24 cellular contexts compared by ENCODE assay signal in genomic region chr5:25399878-25400480, GRCh38.
"Had no signal": no experiment of that assay in that cellular context is flagged by ENCODE, and none has a peak within 500 bp of the region (broad histone marks: within the 10 kb centered on the region; RNA-seq: fewer than 3 reads in every experiment).

No MANE protein-coding gene starts in this region.

- H3K9me3 ChIP-seq: SJCRH30 had no signal

- H3K27me3 ChIP-seq: Peyer's patch, SJCRH30 had no signal

- H3K4me1 Mint-ChIP-seq: IgD-negative memory B cell had no signal

- H3K4me2 ChIP-seq: PC-9 had no signal

- ATAC-seq: Right ventricle myocardium inferior, SK-N-SH treated with all-trans-retinoic acid at 6 μM for 48 hours had no signal

- H3K4me1 ChIP-seq: Peyer's patch, SJCRH30 had no signal

- H3K4me3 Mint-ChIP-seq: IgD-negative memory B cell had no signal

- H3K36me3 ChIP-seq: Peyer's patch, SJCRH30 had no signal

- H3K27me3 Mint-ChIP-seq: IgD-negative memory B cell had no signal

- H2AFZ ChIP-seq: PC-9 had no signal

- H3K27ac Mint-ChIP-seq: IgD-negative memory B cell had no signal

- H3K27ac ChIP-seq: PC-9, Peyer's patch, SJCRH30 had no signal

- H3K36me3 Mint-ChIP-seq: IgD-negative memory B cell had no signal

- H3K4me3 ChIP-seq: PC-9, Peyer's patch, SJCRH30 had no signal

- DNase-seq: KBM-7, MM.1S, NCI-H1092, NCI-H1105 treated with DMSO at 0.1 percent for 48 hours, NCI-H1417 treated with DMSO at 0.1 percent for 48 hours, NCI-H146, NCI-H1694 treated with DMSO at 0.1 percent for 48 hours, NCI-H1930, NCI-H2081 treated with DMSO at 0.1 percent for 48 hours, NCI-H2171, NCI-H226, NCI-H446, NCI-H510A, NCI-H524 treated with DMSO at 0.1 percent for 48 hours, NCI-H69, NCI-H774, OCI-M1, PC-9, Peyer's patch, SHP77 treated with DMSO at 0.1 percent for 48 hours, SJCRH30 had no signal
